In the genomic region with DNA sequence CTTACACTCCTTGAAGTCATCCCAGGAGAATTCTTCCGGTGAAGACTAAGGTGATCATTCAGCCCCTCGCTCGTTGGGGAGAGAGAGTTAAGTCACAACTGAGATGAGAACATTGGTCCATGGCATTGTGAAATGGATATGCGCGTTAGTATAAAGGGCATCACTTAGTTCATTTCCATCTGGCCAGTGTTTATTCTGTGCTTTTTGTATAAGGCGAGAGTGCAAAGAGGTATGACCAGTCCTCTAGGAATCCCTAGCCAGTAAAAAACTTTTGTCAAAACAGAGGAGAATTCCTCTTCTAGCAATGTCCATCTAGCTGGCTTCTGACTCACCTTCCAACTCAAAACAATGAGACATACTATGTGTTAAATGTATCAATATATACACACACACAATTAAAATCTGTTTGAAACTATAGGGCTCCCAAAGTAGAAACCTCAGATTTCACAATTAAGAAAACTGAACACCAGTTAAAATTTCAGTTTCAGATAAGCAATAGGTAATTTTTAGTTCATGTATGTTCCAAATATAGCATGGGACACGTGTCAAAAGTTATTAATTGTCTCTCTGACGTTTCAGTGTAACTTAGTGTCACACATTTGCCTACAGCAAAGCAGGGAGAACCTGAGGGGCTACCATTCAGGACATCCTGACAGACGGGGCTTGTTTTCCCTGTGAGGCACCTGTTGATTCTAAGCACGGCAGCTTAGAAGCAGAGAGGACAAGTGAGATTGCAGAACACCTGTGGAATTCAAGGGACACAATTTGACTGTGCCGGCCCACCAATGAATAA, we compare ENCODE assay signal across 11 cellular contexts.
DNase-seq lines count a peak whose midpoint lies in the region; ATAC-seq, FAIRE-seq and TF ChIP-seq lines count a peak whose summit lies in the region.
"Had no signal": no experiment of that assay in that cellular context is flagged by ENCODE, and none has a peak within 500 bp of the region (broad histone marks: within the 10 kb centered on the region; RNA-seq: fewer than 3 reads in every experiment).

No MANE protein-coding gene starts in this region.

- H2AFZ ChIP-seq in HepG2 (ENCODE audit: low read length), result no peak overlapping the region

- no peaks in the 10 kb centered on the region for H3K9me3 ChIP-seq in DOHH2 (ENCODE audit: control insufficient read depth, insufficient read depth, low read length)
- H3K9me3 ChIP-seq in HepG2 (ENCODE audit: low read length), result no peaks in the 10 kb centered on the region
- H3K9me3 ChIP-seq in adrenal gland (replicated peaks in 1 of 3), result no peaks in the 10 kb centered on the region

- TF ChIP-seq EP300 in HepG2 (IDR thresholded peaks at IDR 0.05; ENCODE audit: low read depth in 2 of 2, low read length in 2 of 2) (no peak), HepG2 (CRISPR knock-in tag; IDR thresholded peaks at IDR 0.05; ENCODE audit: borderline replicate concordance) (no peak)

- H3K4me3 ChIP-seq in DOHH2 (ENCODE audit: low read length) (peak overlapping the region; percentile 46), HepG2 (replicated peaks in 1 of 3; ENCODE audit: insufficient read depth in 1 of 3, low read depth in 2 of 3, low read length in 3 of 3) (no peak overlapping the region), adrenal gland (no peak overlapping the region)

- H3F3A ChIP-seq in DOHH2 (ENCODE audit: control insufficient read depth, insufficient read depth), result peaks cover 19% of the 10 kb centered on the region

- intact Hi-C loops in HepG2 (cut with micrococcal nuclease; ENCODE audit: unreplicated experiment), result no loop called here
- intact Hi-C loops in adrenal gland (cut with DNase I), result loop anchor here in 1 of 2 donors (10.0 kb wide), 1 partner anchor 389 kb away; no protein-coding TSS in a partner anchor

- no peaks in the 10 kb centered on the region for H3K9me2 ChIP-seq in DOHH2 (replicated peaks; ENCODE audit: control insufficient read depth, low read length)

- no peak for TF ChIP-seq CTCF in DOHH2 (IDR thresholded peaks at IDR 0.05; ENCODE audit: low read depth, low read length, poor library complexity, severe bottlenecking)
- no peak for TF ChIP-seq CTCF in HepG2 (CRISPR knock-in tag; IDR thresholded peaks at IDR 0.05)
- no peak for TF ChIP-seq CTCF in adrenal gland (IDR thresholded peaks at IDR 0.05)

- no peaks in the 10 kb centered on the region for H3K36me3 ChIP-seq in DOHH2 (ENCODE audit: control insufficient read depth, low read length)
- H3K36me3 ChIP-seq in HepG2 (replicated peaks in 1 of 2; ENCODE audit: control insufficient read depth in 1 of 2, insufficient read depth in 2 of 2, low read length in 2 of 2), result no peaks in the 10 kb centered on the region
- H3K36me3 ChIP-seq in adrenal gland (replicated peaks in 1 of 2), result no peaks in the 10 kb centered on the region

- peak; percentile 4 for DNase-seq in dermis blood vessel endothelial cell
- no peak for DNase-seq in NCI-H2196 treated with DMSO at 0.1 percent for 48 hours (lab: John Stamatoyannopoulos, UW; ENCODE audit: unreplicated experiment)
- no peak for DNase-seq in HepG2 (ENCODE audit: low spot score)
- no peak for DNase-seq in adrenal gland
- no peak for DNase-seq in effector CD8-positive, alpha-beta T cell (lab: John Stamatoyannopoulos, UW)
- DNase-seq: effector memory CD4-positive, alpha-beta T cell; NCI-H1048 had no signal

- FAIRE-seq in HepG2 (lab: Jason Lieb, UNC), result no peak

- 12% methylated on average over 11 of the region's 11 CpGs for WGBS in HepG2 (ENCODE audit: low lambda C conversion rate)
- WGBS in adrenal gland, 4 donors, result 78 to 82% (median 80%) methylated on average over 11 of the region's 11 CpGs

- H3K27me3 ChIP-seq in DOHH2 (ENCODE audit: control insufficient read depth, low read length) (no peaks in the 10 kb centered on the region), HepG2 (ENCODE audit: control insufficient read depth in 1 of 2, insufficient read depth in 2 of 2, low read length in 2 of 2) (peaks cover 0 to 6% of the 10 kb centered on the region in 2 experiments; a peak in 1 of 5 replicates), adrenal gland (no peaks in the 10 kb centered on the region)

- POLR2A ChIA-PET in HepG2 (lab: Yijun Ruan, JAX), result no interaction called here

- in situ Hi-C loops in HepG2 (cut with HindIII; ENCODE audit: extremely low pct_ligation_motif_present, low pct_unique_long_range_greater_than_20kb), result no loop called here

- H3K4me2 ChIP-seq in DOHH2 (ENCODE audit: low read length) (peak overlapping the region; percentile 87), HepG2 (ENCODE audit: low read depth, low read length) (no peak overlapping the region)

- H4K20me1 ChIP-seq in DOHH2 (ENCODE audit: control insufficient read depth, insufficient read depth, low read depth, low read length) (no peaks in the 10 kb centered on the region), HepG2 (ENCODE audit: insufficient read depth, low read length) (no peaks in the 10 kb centered on the region)

- H3K4me1 ChIP-seq in DOHH2 (ENCODE audit: control insufficient read depth, low read length) (peaks cover 68% of the 10 kb centered on the region), HepG2 (ENCODE audit: insufficient read depth, low read length) (no peaks in the 10 kb centered on the region), adrenal gland (replicated peaks in 1 of 2) (no peaks in the 10 kb centered on the region)

- TF ChIP-seq POLR2A in HepG2 (IDR thresholded peaks at IDR 0.05; ENCODE audit: insufficient read depth in 1 of 2, low read depth in 2 of 2, low read length in 2 of 2) (no peak), adrenal gland (IDR thresholded peaks at IDR 0.05) (no peak)

- BruUV-seq in HepG2 (replicated peaks; lab: Mats Ljungman, UMichigan), result no TSS peak

- CTCF ChIA-PET in HepG2 (lab: Yijun Ruan, JAX; ENCODE audit: low intra/inter-chr PET ratio, low total read pairs), result no interaction called here

- H3K27ac ChIP-seq in DOHH2 (ENCODE audit: low read depth, low read length), result peak overlapping the region; percentile 89
- no peak overlapping the region for H3K27ac ChIP-seq in HepG2 (ENCODE audit: extremely low read length, insufficient read depth, low read length)
- H3K27ac ChIP-seq in adrenal gland, result no peak overlapping the region
- H3K27ac ChIP-seq: VCaP had no signal

- TF ChIP-seq RAD21 in HepG2 (CRISPR knock-in tag; IDR thresholded peaks at IDR 0.05), result no peak

- H3K79me2 ChIP-seq in DOHH2 (ENCODE audit: control insufficient read depth, low read length), result no peaks in the 10 kb centered on the region
- no peaks in the 10 kb centered on the region for H3K79me2 ChIP-seq in HepG2 (ENCODE audit: insufficient read depth, low read length)

- ATAC-seq in GM21367 (IDR thresholded peaks at IDR 0.05; ENCODE audit: unreplicated experiment), result peak; percentile 72
- peak; percentile 66 for ATAC-seq in HG03280 (IDR thresholded peaks at IDR 0.05; ENCODE audit: unreplicated experiment)
- ATAC-seq in HepG2, result no peak

- no peak overlapping the region for H3K9ac ChIP-seq in HepG2 (ENCODE audit: insufficient read depth, low read depth, low read length)

TF ChIP-seq in HepG2, 621 proteins besides CTCF, POLR2A, EP300 and RAD21:
- TF ChIP-seq, protein P1, sequence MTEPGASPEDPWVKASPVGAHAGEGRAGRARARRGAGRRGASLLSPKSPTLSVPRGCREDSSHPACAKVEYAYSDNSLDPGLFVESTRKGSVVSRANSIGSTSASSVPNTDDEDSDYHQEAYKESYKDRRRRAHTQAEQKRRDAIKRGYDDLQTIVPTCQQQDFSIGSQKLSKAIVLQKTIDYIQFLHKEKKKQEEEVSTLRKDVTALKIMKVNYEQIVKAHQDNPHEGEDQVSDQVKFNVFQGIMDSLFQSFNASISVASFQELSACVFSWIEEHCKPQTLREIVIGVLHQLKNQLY (CRISPR knock-in tag; IDR thresholded peaks at IDR 0.05), result no peak
- no peak for TF ChIP-seq BRCA1 (CRISPR knock-in tag; IDR thresholded peaks at IDR 0.05)
- TF ChIP-seq ZNF615 (CRISPR knock-in tag; IDR thresholded peaks at IDR 0.05; ENCODE audit: borderline replicate concordance), result no peak
- TF ChIP-seq ZBTB43 (CRISPR knock-in tag; conservative IDR thresholded peaks at IDR 0.05), result no peak
- no peak for TF ChIP-seq SALL2 (CRISPR knock-in tag; IDR thresholded peaks at IDR 0.05)
- TF ChIP-seq, protein P2, sequence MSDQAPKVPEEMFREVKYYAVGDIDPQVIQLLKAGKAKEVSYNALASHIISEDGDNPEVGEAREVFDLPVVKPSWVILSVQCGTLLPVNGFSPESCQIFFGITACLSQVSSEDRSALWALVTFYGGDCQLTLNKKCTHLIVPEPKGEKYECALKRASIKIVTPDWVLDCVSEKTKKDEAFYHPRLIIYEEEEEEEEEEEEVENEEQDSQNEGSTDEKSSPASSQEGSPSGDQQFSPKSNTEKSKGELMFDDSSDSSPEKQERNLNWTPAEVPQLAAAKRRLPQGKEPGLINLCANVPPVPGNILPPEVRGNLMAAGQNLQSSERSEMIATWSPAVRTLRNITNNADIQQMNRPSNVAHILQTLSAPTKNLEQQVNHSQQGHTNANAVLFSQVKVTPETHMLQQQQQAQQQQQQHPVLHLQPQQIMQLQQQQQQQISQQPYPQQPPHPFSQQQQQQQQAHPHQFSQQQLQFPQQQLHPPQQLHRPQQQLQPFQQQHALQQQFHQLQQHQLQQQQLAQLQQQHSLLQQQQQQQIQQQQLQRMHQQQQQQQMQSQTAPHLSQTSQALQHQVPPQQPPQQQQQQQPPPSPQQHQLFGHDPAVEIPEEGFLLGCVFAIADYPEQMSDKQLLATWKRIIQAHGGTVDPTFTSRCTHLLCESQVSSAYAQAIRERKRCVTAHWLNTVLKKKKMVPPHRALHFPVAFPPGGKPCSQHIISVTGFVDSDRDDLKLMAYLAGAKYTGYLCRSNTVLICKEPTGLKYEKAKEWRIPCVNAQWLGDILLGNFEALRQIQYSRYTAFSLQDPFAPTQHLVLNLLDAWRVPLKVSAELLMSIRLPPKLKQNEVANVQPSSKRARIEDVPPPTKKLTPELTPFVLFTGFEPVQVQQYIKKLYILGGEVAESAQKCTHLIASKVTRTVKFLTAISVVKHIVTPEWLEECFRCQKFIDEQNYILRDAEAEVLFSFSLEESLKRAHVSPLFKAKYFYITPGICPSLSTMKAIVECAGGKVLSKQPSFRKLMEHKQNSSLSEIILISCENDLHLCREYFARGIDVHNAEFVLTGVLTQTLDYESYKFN (CRISPR knock-in tag; conservative IDR thresholded peaks at IDR 0.05), result no peak
- TF ChIP-seq SNAI1 (CRISPR knock-in tag; IDR thresholded peaks at IDR 0.05; ENCODE audit: borderline replicate concordance), result no peak
